In genomic region chr2:161658259-161658658, GRCh38 we compare ENCODE assay signal across 4 cellular contexts.
TF ChIP-seq lines count a peak whose summit lies in the region.

No MANE protein-coding gene starts in this region.

TF ChIP-seq in HepG2, 621 proteins besides CTCF, POLR2A, EP300 and RAD21 (continues in another document):
- TF ChIP-seq SIX1 (CRISPR knock-in tag; IDR thresholded peaks at IDR 0.05; ENCODE audit: borderline replicate concordance) = no peak
- no peak for TF ChIP-seq ZHX2 (IDR thresholded peaks at IDR 0.05; ENCODE audit: low read depth)
- TF ChIP-seq ZHX2 (CRISPR knock-in tag; IDR thresholded peaks at IDR 0.05; ENCODE audit: borderline replicate concordance) = no peak
- TF ChIP-seq SCMH1 (CRISPR knock-in tag; IDR thresholded peaks at IDR 0.05; ENCODE audit: borderline replicate concordance) = no peak
- TF ChIP-seq ZNF557 (CRISPR knock-in tag; IDR thresholded peaks at IDR 0.05) = no peak
- peak; percentile 72 to 83 for TF ChIP-seq MAFK (conservative IDR thresholded peaks at IDR 0.05 in 1 of 2, IDR thresholded peaks at IDR 0.05 in 1 of 2; ENCODE audit: low read length in 2 of 2)
- no peak for TF ChIP-seq ZNF777 (CRISPR knock-in tag; IDR thresholded peaks at IDR 0.05)
- TF ChIP-seq MAFF (IDR thresholded peaks at IDR 0.05; ENCODE audit: low read depth, low read length) = peak; percentile 74

TF ChIP-seq in A549, 52 proteins besides CTCF, POLR2A, EP300 and RAD21:
- TF ChIP-seq MAFK (IDR thresholded peaks at IDR 0.05; ENCODE audit: partially characterized antibody) (peak; percentile 41), ELK1 (IDR thresholded peaks at IDR 0.05; ENCODE audit: low read depth, low read length) (no peak)

TF ChIP-seq in GM23338, 12 proteins besides CTCF, POLR2A, EP300 and RAD21 (continues in another document):
- no peak for TF ChIP-seq REST (IDR thresholded peaks at IDR 0.05; ENCODE audit: unreplicated experiment)
- TF ChIP-seq POLR2AphosphoS5 (IDR thresholded peaks at IDR 0.05; ENCODE audit: low read depth) = no peak
- no peak for TF ChIP-seq ETS1 (IDR thresholded peaks at IDR 0.05)
- no peak for TF ChIP-seq ZNF462 (CRISPR knock-in tag; IDR thresholded peaks at IDR 0.05)
- TF ChIP-seq ZNF331 (CRISPR knock-in tag; IDR thresholded peaks at IDR 0.05; ENCODE audit: low read depth) = no peak
- TF ChIP-seq STAT1 (IDR thresholded peaks at IDR 0.05; ENCODE audit: unreplicated experiment) = no peak
- TF ChIP-seq NANOG (IDR thresholded peaks at IDR 0.05; ENCODE audit: borderline replicate concordance) = no peak
- TF ChIP-seq EZH2 (IDR thresholded peaks at IDR 0.05; ENCODE audit: low read depth, unreplicated experiment) = no peak

TF ChIP-seq in IMR-90, 13 proteins besides CTCF, POLR2A, EP300 and RAD21:
- TF ChIP-seq MXI1 (IDR thresholded peaks at IDR 0.05; ENCODE audit: borderline replicate concordance, low read depth, low read length) = no peak
- TF ChIP-seq MAFK (IDR thresholded peaks at IDR 0.05; ENCODE audit: low read depth, low read length) = peak; percentile 24; the same call in 1 of the 2 replicates
